In the genomic region with DNA sequence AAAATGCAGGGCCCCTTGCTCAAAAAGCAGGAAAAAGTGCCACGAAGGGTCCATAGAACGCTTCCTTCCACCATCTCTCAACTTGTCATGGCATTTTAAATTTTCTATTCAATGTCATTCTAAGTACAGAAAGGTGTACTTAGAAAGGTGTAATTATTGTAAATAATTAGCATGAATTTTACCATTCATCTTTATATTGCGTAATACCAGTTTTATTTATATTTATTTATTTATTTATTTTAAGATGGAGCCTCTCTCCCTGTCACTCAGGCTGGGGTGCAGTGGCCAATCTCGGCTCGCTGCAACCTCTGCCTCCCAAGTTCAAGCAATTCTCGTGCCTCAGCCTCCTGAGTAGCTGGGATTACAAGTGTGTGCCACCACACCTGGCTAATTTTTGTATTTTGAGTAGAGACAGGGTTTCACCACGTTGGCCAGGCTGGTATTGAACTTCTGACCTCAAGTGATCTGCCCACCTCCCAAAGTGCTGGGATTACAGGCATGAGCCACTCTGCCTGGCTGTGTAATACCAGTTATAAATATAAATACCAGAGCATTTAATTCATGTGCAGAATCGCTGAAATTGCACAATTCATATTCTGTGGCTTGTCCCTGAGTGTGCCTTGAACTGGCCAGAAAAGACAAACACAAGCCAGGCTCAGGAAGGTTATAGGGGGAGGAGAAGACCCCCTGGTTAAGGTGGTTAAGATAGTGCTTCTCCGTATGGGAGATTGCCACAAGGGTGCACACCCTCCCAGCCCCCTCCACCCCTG, we compare ENCODE assay signal across 22 cellular contexts. TPM values are rescaled to one million over a fixed set of nuclear protein-coding genes. Genes with fewer than 3 reads are reported as not detected.
A peak's percentile ranks its signal among the peaks of the same experiment; 100 is the strongest.
DNase-seq lines count a peak whose midpoint lies in the region; ATAC-seq and TF ChIP-seq lines count a peak whose summit lies in the region.
"Had no signal": no experiment of that assay in that cellular context is flagged by ENCODE, and none has a peak within 500 bp of the region (broad histone marks: within the 10 kb centered on the region; RNA-seq: fewer than 3 reads in every experiment).

No MANE protein-coding gene starts in this region.

- CTCF ChIA-PET in RWPE1 (lab: Yijun Ruan, JAX), result interaction anchor here (0.6 to 2.4 kb wide), 4 partner anchors 11 to 25 kb away, joined by 3 to 11 read pairs (median 5); a partner anchor contains a TSS

- no peak for TF ChIP-seq POLR2A in sigmoid colon (IDR thresholded peaks at IDR 0.05)

- H4K20me1 ChIP-seq in BLaER1 treated with 17β-estradiol and CSF1 and Interleukin-3, amounts not matched to agents 10 nM and 100 nM, result no peaks in the 10 kb centered on the region

- no peaks in the 10 kb centered on the region for H3K9me3 ChIP-seq in BLaER1 treated with 17β-estradiol and CSF1 and Interleukin-3, amounts not matched to agents 10 nM and 100 nM (replicated peaks in 1 of 11)
- no peaks in the 10 kb centered on the region for H3K9me3 ChIP-seq in sigmoid colon
- H3K9me3 ChIP-seq in HAP-1, result no peaks in the 10 kb centered on the region

- POLR2A ChIA-PET in RWPE1 (lab: Yijun Ruan, JAX; ENCODE audit: low non-redundant PET), result no interaction called here

- no peak for TF ChIP-seq CTCF in RWPE1 (conservative IDR thresholded peaks at IDR 0.05; ENCODE audit: low read depth)
- no peak for TF ChIP-seq CTCF in sigmoid colon (IDR thresholded peaks at IDR 0.05)

- no peak overlapping the region; a peak in 1 of 22 replicates for H3K9ac ChIP-seq in BLaER1 treated with 17β-estradiol and CSF1 and Interleukin-3, amounts not matched to agents 10 nM and 100 nM

- H3K27me3 ChIP-seq in BLaER1 treated with 17β-estradiol and CSF1 and Interleukin-3, amounts not matched to agents 10 nM and 100 nM, result no peaks in the 10 kb centered on the region
- no peaks in the 10 kb centered on the region for H3K27me3 ChIP-seq in sigmoid colon
- H3K27me3 ChIP-seq in HAP-1 (ENCODE audit: low read depth), result no peaks in the 10 kb centered on the region
- H3K27me3 ChIP-seq: brain microvascular endothelial cell had no signal

- ATAC-seq in HG02870 (IDR thresholded peaks at IDR 0.05; ENCODE audit: unreplicated experiment), result no peak
- ATAC-seq: activated naive CD4-positive, alpha-beta T cell treated with anti-CD3 and anti-CD28 coated beads, Interleukin-2, amount 50 U/mL, for 72 hours had no signal

- peak overlapping the region in 6 of 11 experiments; percentile 1 to 83 (median 52); a peak in 12 of 22 replicates for H3K4me2 ChIP-seq in BLaER1 treated with 17β-estradiol and CSF1 and Interleukin-3, amounts not matched to agents 10 nM and 100 nM

- in situ Hi-C loops in HAP-1 (cut with MboI; ENCODE audit: low sequenced_read_pairs), result no loop called here

- TF ChIP-seq EP300 in sigmoid colon (IDR thresholded peaks at IDR 0.05), result no peak

- intact Hi-C loops in sigmoid colon (cut with DNase I), result no loop called here

- no peak overlapping the region for H3K4me3 ChIP-seq in BLaER1 treated with 17β-estradiol and CSF1 and Interleukin-3, amounts not matched to agents 10 nM and 100 nM
- H3K4me3 ChIP-seq in sigmoid colon, result no peak overlapping the region
- no peak overlapping the region for H3K4me3 ChIP-seq in HAP-1

- H3K36me3 ChIP-seq in BLaER1 treated with 17β-estradiol and CSF1 and Interleukin-3, amounts not matched to agents 10 nM and 100 nM, result no peaks in the 10 kb centered on the region
- H3K36me3 ChIP-seq in sigmoid colon, result no peaks in the 10 kb centered on the region
- H3K36me3 ChIP-seq in HAP-1 (replicated peaks), result no peaks in the 10 kb centered on the region
- H3K36me3 ChIP-seq: brain microvascular endothelial cell had no signal

- H3K27ac ChIP-seq in BLaER1 treated with 17β-estradiol and CSF1 and Interleukin-3, amounts not matched to agents 10 nM and 100 nM, result peak overlapping the region in 3 of 11 experiments; percentile 15 to 38 (median 20); a peak in 2 of 22 replicates
- H3K27ac ChIP-seq in RWPE1 (peak overlapping the region; percentile 40), sigmoid colon (peak overlapping the region in 3 of 4 donors; percentile 68 to 75 (median 70))
- H3K27ac ChIP-seq: brain microvascular endothelial cell had no signal

- 84 to 87% methylated on average over 9 of the region's 9 CpGs for WGBS in sigmoid colon, 2 donors

- DNase-seq in RWPE1 (ENCODE audit: low spot score) (no peak), fibroblast of gingiva (ENCODE audit: low read depth) (peak; percentile 50), sigmoid colon (no peak), HAP-1 (ENCODE audit: low spot score in 2 of 2) (no peak), COLO668 (lab: John Stamatoyannopoulos, UW; ENCODE audit: unreplicated experiment) (no peak), SKM-1 treated with dmso at 0.1 percent for 144 hours (lab: John Stamatoyannopoulos, UW; ENCODE audit: unreplicated experiment) (no peak)
- DNase-seq: activated CD4-positive, alpha-beta memory T cell treated with anti-CD3 and anti-CD28 coated beads, Interleukin-2, amount 10 ng/mL, durations not matched to agents 7 days and 5 days; activated T-cell treated with anti-CD3 and anti-CD28 coated beads, Interleukin-2, amount 50 U/mL, for 72 hours; brain microvascular endothelial cell; COR-L47; GOT3; hippocampal formation; NCI-H1048; NCI-H2081 treated with DMSO at 0.1 percent for 48 hours; NCI-H510A treated with DMSO at 0.1 percent for 48 hours; nephron progenitor cell; SHP77; T-helper 1 cell had no signal

- peaks cover 28 to 90% (median 61%) of the 10 kb centered on the region in 10 experiments for H3K4me1 ChIP-seq in BLaER1 treated with 17β-estradiol and CSF1 and Interleukin-3, amounts not matched to agents 10 nM and 100 nM
- peaks cover 0 to 33% (median 28%) of the 10 kb centered on the region in 4 donors for H3K4me1 ChIP-seq in sigmoid colon
- H3K4me1 ChIP-seq in HAP-1, result no peaks in the 10 kb centered on the region

RNA-seq across cellular contexts. Expression of a gene that starts 15.0 kb away (rescaled TPM):
- total RNA-seq in sigmoid colon, result 10 to 100 TPM in 2 of 4 donors, 1 to 10 TPM in 2; 4.4 to 17.4 (median 10.2) TPM
- 1 to 10 TPM; 2.3 to 6.7 (median 6.0) TPM for polyA plus RNA-seq in sigmoid colon
- total RNA-seq: Daoy had no signal

RNA-seq across cellular contexts. Expression of a gene that starts 51.9 kb away (rescaled TPM):
- total RNA-seq in sigmoid colon, result 10 to 100 TPM; 50.2 to 79.5 (median 77.4) TPM
- 100 to 1,000 TPM in 1 of 3 donors, 10 to 100 TPM in 2; 67.3 to 141 (median 88.3) TPM for polyA plus RNA-seq in sigmoid colon

RNA-seq across cellular contexts. Expression of a gene that starts 52.5 kb away (rescaled TPM):
- 10 to 100 TPM; 49.6 to 58.8 (median 52.7) TPM for total RNA-seq in sigmoid colon
- polyA plus RNA-seq in sigmoid colon, result 10 to 100 TPM; 49.8 to 66.8 (median 58.3) TPM
